Comparison of ENCODE assay signal across 25 cellular contexts in genomic region chr10:112131996-112132395, GRCh38.
"Had no signal": no experiment of that assay in that cellular context is flagged by ENCODE, and none has a peak within 500 bp of the region (broad histone marks: within the 10 kb centered on the region; RNA-seq: fewer than 3 reads in every experiment).

No MANE protein-coding gene starts in this region.

- H3K4me1 ChIP-seq: breast epithelium, esophagus squamous epithelium, gastroesophageal sphincter, transverse colon had no signal

- H3K27me3 ChIP-seq: breast epithelium, esophagus squamous epithelium, gastroesophageal sphincter, hepatocyte, transverse colon had no signal

- H2AFZ ChIP-seq: hepatocyte had no signal

- H3K4me3 Mint-ChIP-seq: activated naive CD4-positive, alpha-beta T cell treated with anti-CD3 and anti-CD28 coated beads, Interleukin-2, amount 10 ng/mL, durations not matched to agents 7 days and 5 days; activated naive CD8-positive, alpha-beta T cell treated with anti-CD3 and anti-CD28 coated beads, Interleukin-2, amount 10 ng/mL, durations not matched to agents 7 days and 5 days; activated T-helper 1 cell treated with anti-CD3 and anti-CD28 coated beads, Interleukin-12 subunit alpha, Interleukin-12 subunit beta, Interleukin-2, Interleukin-4 antibody, amounts not matched to agents 30 ng/mL and 10 ng/mL and 1 ng/mL, durations not matched to agents 14 hours and 24 hours and 36 hours; central memory CD8-positive, alpha-beta T cell; naive thymus-derived CD8-positive, alpha-beta T cell; T-helper 2 cell treated with Interferon-gamma antibody and Interleukin-4, amounts not matched to agents 5 μg/mL and 100 μg/mL, for 36 hours had no signal

- H3K27me3 Mint-ChIP-seq: activated naive CD8-positive, alpha-beta T cell treated with anti-CD3 and anti-CD28 coated beads, Interleukin-2, amount 10 ng/mL, durations not matched to agents 7 days and 5 days had no signal

- H3K9me3 ChIP-seq: breast epithelium, esophagus squamous epithelium, gastroesophageal sphincter, transverse colon had no signal

- H3K4me2 ChIP-seq: hepatocyte had no signal

- H3K27ac ChIP-seq: breast epithelium, epithelial cell of prostate, esophagus squamous epithelium, gastroesophageal sphincter, hepatocyte, transverse colon, VCaP had no signal

- H3K4me3 ChIP-seq: breast epithelium, esophagus squamous epithelium, gastroesophageal sphincter, hepatocyte, transverse colon had no signal

- H3K27ac Mint-ChIP-seq: activated naive CD4-positive, alpha-beta T cell treated with anti-CD3 and anti-CD28 coated beads, Interleukin-2, amount 10 ng/mL, durations not matched to agents 7 days and 5 days; activated naive CD8-positive, alpha-beta T cell treated with anti-CD3 and anti-CD28 coated beads, Interleukin-2, amount 10 ng/mL, durations not matched to agents 7 days and 5 days; activated T-helper 1 cell treated with anti-CD3 and anti-CD28 coated beads, Interleukin-12 subunit alpha, Interleukin-12 subunit beta, Interleukin-2, Interleukin-4 antibody, amounts not matched to agents 30 ng/mL and 10 ng/mL and 1 ng/mL, durations not matched to agents 14 hours and 24 hours and 36 hours; T-helper 2 cell treated with Interferon-gamma antibody and Interleukin-4, amounts not matched to agents 5 μg/mL and 100 μg/mL, for 36 hours had no signal

- H3K4me1 Mint-ChIP-seq: activated naive CD4-positive, alpha-beta T cell treated with anti-CD3 and anti-CD28 coated beads, Interleukin-2, amount 10 ng/mL, durations not matched to agents 7 days and 5 days; activated naive CD8-positive, alpha-beta T cell treated with anti-CD3 and anti-CD28 coated beads, Interleukin-2, amount 10 ng/mL, durations not matched to agents 7 days and 5 days; central memory CD8-positive, alpha-beta T cell; naive thymus-derived CD8-positive, alpha-beta T cell had no signal

- ATAC-seq: gastroesophageal sphincter; naive thymus-derived CD8-positive, alpha-beta T cell had no signal

- H3K36me3 ChIP-seq: breast epithelium, esophagus squamous epithelium, gastroesophageal sphincter, transverse colon had no signal

- H3K36me3 Mint-ChIP-seq: activated naive CD4-positive, alpha-beta T cell treated with anti-CD3 and anti-CD28 coated beads, Interleukin-2, amount 10 ng/mL, durations not matched to agents 7 days and 5 days; activated naive CD8-positive, alpha-beta T cell treated with anti-CD3 and anti-CD28 coated beads, Interleukin-2, amount 10 ng/mL, durations not matched to agents 7 days and 5 days; naive thymus-derived CD8-positive, alpha-beta T cell had no signal

- H3K9me3 Mint-ChIP-seq: activated naive CD4-positive, alpha-beta T cell treated with anti-CD3 and anti-CD28 coated beads, Interleukin-2, amount 10 ng/mL, durations not matched to agents 7 days and 5 days; activated naive CD8-positive, alpha-beta T cell treated with anti-CD3 and anti-CD28 coated beads, Interleukin-2, amount 10 ng/mL, durations not matched to agents 7 days and 5 days; activated T-helper 1 cell treated with anti-CD3 and anti-CD28 coated beads, Interleukin-12 subunit alpha, Interleukin-12 subunit beta, Interleukin-2, Interleukin-4 antibody, amounts not matched to agents 30 ng/mL and 10 ng/mL and 1 ng/mL, durations not matched to agents 14 hours and 24 hours and 36 hours; central memory CD8-positive, alpha-beta T cell; naive thymus-derived CD8-positive, alpha-beta T cell; T-helper 2 cell treated with Interferon-gamma antibody and Interleukin-4, amounts not matched to agents 5 μg/mL and 100 μg/mL, for 36 hours had no signal

- H3K79me2 ChIP-seq: hepatocyte had no signal

- DNase-seq: activated CD4-positive, alpha-beta T cell treated with anti-CD3 and anti-CD28 coated beads for 4 hours; activated CD4-positive, alpha-beta T cell treated with anti-CD3 and anti-CD28 coated beads, Interleukin-2, amount 50 U/mL, for 4 hours; activated CD8-positive, alpha-beta memory T cell treated with anti-CD3 and anti-CD28 coated beads, Interleukin-2, amount 50 U/mL, for 4 hours; activated effector memory CD4-positive, alpha-beta T cell treated with anti-CD3 and anti-CD28 coated beads, Interleukin-2, amount 50 U/mL, for 16 hours; activated naive CD4-positive, alpha-beta T cell treated with anti-CD3 and anti-CD28 coated beads, Interleukin-2, amount 10 ng/mL, durations not matched to agents 7 days and 5 days; activated naive CD8-positive, alpha-beta T cell treated with anti-CD3 and anti-CD28 coated beads, Interleukin-2, amount 10 ng/mL, durations not matched to agents 7 days and 5 days; activated T-cell treated with anti-CD3 and anti-CD28 coated beads, Interleukin-2, amount 50 U/mL, for 1 hour; amygdala; dermis blood vessel endothelial cell; effector CD8-positive, alpha-beta T cell; esophagus squamous epithelium; mammary epithelial cell; naive thymus-derived CD8-positive, alpha-beta T cell; stimulated activated CD4-positive, alpha-beta T cell treated with anti-CD3 and anti-CD28 coated beads, Interleukin-2, amount 100 ng/mL, for 48 hours; stimulated activated naive CD4-positive, alpha-beta T cell treated with Interleukin-2 at 50 U/mL for 16 hours; T-helper 1 cell; transverse colon had no signal
